In genomic region chr2:173354073-173354600, GRCh38 we compare ENCODE assay signal across 8 cellular contexts. TPM values are rescaled to one million over a fixed set of nuclear protein-coding genes. Genes with fewer than 3 reads are reported as not detected.
A peak's percentile ranks its signal among the peaks of the same experiment; 100 is the strongest.
DNase-seq lines count a peak whose midpoint lies in the region; ATAC-seq and TF ChIP-seq lines count a peak whose summit lies in the region.

No MANE protein-coding gene starts in this region.

- intact Hi-C loops in A673 (cut with micrococcal nuclease; ENCODE audit: unreplicated experiment) (loop anchor here (10.0 kb wide), 1 partner anchor 329 kb away; no protein-coding TSS in a partner anchor), dorsolateral prefrontal cortex (cut with DNase I) (no loop called here)

- peaks cover 10% of the 10 kb centered on the region for H3K27me3 Mint-ChIP-seq in nephron (ENCODE audit: low read depth)

- H3K4me3 ChIP-seq in A673 (ENCODE audit: low read depth, low read length, poor library complexity, severe bottlenecking) (peak overlapping the region; percentile 98), NT2/D1 (ENCODE audit: insufficient read length, low read depth) (peak overlapping the region; percentile 96), dorsolateral prefrontal cortex (peak overlapping the region; percentile 25 to 68 (median 55))

- H3K4me1 Mint-ChIP-seq in nephron: peaks cover 27% of the 10 kb centered on the region

- POLR2A ChIA-PET in A673 (lab: Charles Lee; ENCODE audit: low non-redundant PET): no interaction called here

- H3K27ac ChIP-seq in A673 (ENCODE audit: low read depth, low read length, poor library complexity, severe bottlenecking) (peak overlapping the region; percentile 99), dorsolateral prefrontal cortex (no peak overlapping the region)

- peak overlapping the region; percentile 92 to 95 (median 93) for H3K4me3 Mint-ChIP-seq in nephron

- H3K9me3 ChIP-seq in A673 (ENCODE audit: low read depth, low read length, poor library complexity, severe bottlenecking): no peaks in the 10 kb centered on the region
- no peaks in the 10 kb centered on the region for H3K9me3 ChIP-seq in NT2/D1 (ENCODE audit: insufficient read depth, low read length)

- ATAC-seq in HG02885 (IDR thresholded peaks at IDR 0.05; ENCODE audit: poor library complexity, unreplicated experiment): peak; percentile 36

- H3K27ac Mint-ChIP-seq in nephron: peak overlapping the region; percentile 94 to 97 (median 96)

- no peak for TF ChIP-seq CTCF in A673 (conservative IDR thresholded peaks at IDR 0.05; ENCODE audit: low read depth, low read length)
- TF ChIP-seq CTCF in GM13977 (IDR thresholded peaks at IDR 0.05; ENCODE audit: extremely low read depth, insufficient read depth, missing control alignments): no peak
- TF ChIP-seq CTCF in dorsolateral prefrontal cortex (IDR thresholded peaks at IDR 0.05 in 54 of 56, conservative IDR thresholded peaks at IDR 0.05 in 2 of 56; ENCODE audit: low read depth in 1 of 56, partially characterized antibody in 56 of 56): no peak
- TF ChIP-seq CTCF in nephron (IDR thresholded peaks at IDR 0.05; ENCODE audit: unreplicated experiment in 3 of 3): no peak

- H3K36me3 ChIP-seq in A673 (ENCODE audit: insufficient read depth, low read length, poor library complexity, severe bottlenecking): peaks cover 9% of the 10 kb centered on the region
- H3K36me3 ChIP-seq in NT2/D1 (ENCODE audit: insufficient read depth, insufficient read length, low read length): peaks cover 26% of the 10 kb centered on the region

- H3K27me3 ChIP-seq in A673 (replicated peaks; ENCODE audit: insufficient read depth, low read depth, low read length, poor library complexity) (no peaks in the 10 kb centered on the region), NT2/D1 (ENCODE audit: insufficient read depth, insufficient read length) (no peaks in the 10 kb centered on the region), dorsolateral prefrontal cortex (peaks cover 0 to 82% (median 60%) of the 10 kb centered on the region in 45 donors)

- TSS peak; percentile 92 for BruUV-seq in A673 (replicated peaks; lab: Mats Ljungman, UMichigan)

- in situ Hi-C loops in GM13977 (cut with MboI; ENCODE audit: low pct_unique_long_range_greater_than_20kb, low sequenced_read_pairs, unreplicated experiment): no loop called here

- no peaks in the 10 kb centered on the region for H3K36me3 Mint-ChIP-seq in nephron (ENCODE audit: low read depth)

- peak overlapping the region; percentile 98 for H3K9ac ChIP-seq in NT2/D1 (ENCODE audit: insufficient read length, low read depth)

- DNase-seq in A673 (ENCODE audit: low spot score) (peak; percentile 83), GM13977 (ENCODE audit: low spot score) (peak; percentile 74), NT2/D1 (ENCODE audit: low read depth, low spot score) (peak; percentile 65), dorsolateral prefrontal cortex (no peak), mucosa of gallbladder (ENCODE audit: low spot score) (no peak), UCSD-AML1 (lab: John Stamatoyannopoulos, UW; ENCODE audit: unreplicated experiment) (no peak)

- H3K4me1 ChIP-seq in A673 (ENCODE audit: insufficient read depth, low read length, poor library complexity, severe bottlenecking) (peaks cover 11% of the 10 kb centered on the region), NT2/D1 (ENCODE audit: insufficient read depth, insufficient read length) (no peaks in the 10 kb centered on the region)

- CTCF ChIA-PET in A673 (lab: Charles Lee): no interaction called here

- no peaks in the 10 kb centered on the region for H3K9me3 Mint-ChIP-seq in nephron

RNA-seq across cellular contexts. Expression of gene CDCA7, which starts 0.5 kb away (rescaled TPM):
- total RNA-seq in A673 (2021) (64.9 and 72.5 TPM in 2 replicates), dorsolateral prefrontal cortex (1 to 10 TPM in 88 of 120 experiments, under 1 TPM in 32; 0.32 to 2.7 (median 1.3) TPM), mucosa of gallbladder (0.86 TPM)

Comparison
In these comparisons a context has a peak if more than half of its experiments do, and no peak if none do; other contexts are left out.
1. DNase-seq: peak in A673 (single experiment), GM13977 (single experiment) and NT2/D1 (single experiment); none in dorsolateral prefrontal cortex (0 of 10), mucosa of gallbladder (single experiment) and UCSD-AML1 (single experiment).
2. RNA of gene CDCA7, which starts 0.5 kb away (total RNA-seq): 64.9 to 72.5 TPM in A673; 0.32 to 2.7 TPM in dorsolateral prefrontal cortex and 0.86 TPM in mucosa of gallbladder (single experiment); every median in the first group is over 10 times any median in the second.
3. Peak in every context shown above with its lines, with median percentiles within 50 percentile points of each other: H3K4me3 ChIP-seq.